8 cellular contexts compared by ENCODE assay signal in genomic region chr12:2813573-2814185, GRCh38. TPM values are rescaled to one million over a fixed set of nuclear protein-coding genes. Genes with fewer than 3 reads are reported as not detected.
A peak's percentile ranks its signal among the peaks of the same experiment; 100 is the strongest.
DNase-seq lines count a peak whose midpoint lies in the region; ATAC-seq and TF ChIP-seq lines count a peak whose summit lies in the region.

No MANE protein-coding gene starts in this region.

- peak; percentile 77 for DNase-seq in DMS114 treated with DMSO at 0.1 percent for 48 hours (lab: John Stamatoyannopoulos, UW; ENCODE audit: unreplicated experiment)
- DNase-seq in NCI-H128 (lab: John Stamatoyannopoulos, UW; ENCODE audit: unreplicated experiment) = peak; percentile 21
- peak; percentile 13 for DNase-seq in T-helper 22 cell (ENCODE audit: low read depth)
- DNase-seq in choroid plexus epithelial cell (ENCODE audit: low read depth) = peak; percentile 85
- DNase-seq in left colon = peak; percentile 58 to 60
- DNase-seq in stimulated activated CD4-positive, alpha-beta T cell treated with anti-CD3 and anti-CD28 coated beads, Interleukin-4, amount 100 ng/mL, for 48 hours (ENCODE audit: low read depth in 2 of 2) = peak; percentile 30 to 48
- DNase-seq in mesenteric fat pad (ENCODE audit: low spot score) = no peak

- ATAC-seq in GM21786 (IDR thresholded peaks at IDR 0.05; ENCODE audit: unreplicated experiment) (peak; percentile 33), left colon (peak; percentile 52)

- TF ChIP-seq CTCF in choroid plexus epithelial cell (conservative IDR thresholded peaks at IDR 0.05; ENCODE audit: low read depth, low read length) = peak; percentile 82

- H3K4me3 ChIP-seq in choroid plexus epithelial cell (ENCODE audit: low read depth, low read length) = peak overlapping the region; percentile 98

- intact Hi-C loops in left colon (cut with DNase I, micrococcal nuclease) = no loop called here

RNA-seq across cellular contexts. Expression of gene ITFG2, which starts 1.2 kb away (rescaled TPM):
- total RNA-seq in left colon (10 to 100 TPM; 31.3 to 31.8 TPM), mesenteric fat pad (23.4 TPM)

RNA-seq across cellular contexts. Expression of gene FKBP4, which starts 18.9 kb away (rescaled TPM):
- total RNA-seq in left colon (10 to 100 TPM; 66.3 to 67.9 TPM), mesenteric fat pad (51.3 TPM)

RNA-seq across cellular contexts. Expression of gene NRIP2, which starts 21.2 kb away (rescaled TPM):
- 1 to 10 TPM; 1.2 to 1.8 TPM for total RNA-seq in left colon
- 1.3 TPM for total RNA-seq in mesenteric fat pad

RNA-seq across cellular contexts. Expression of gene TEX52, which starts 43.2 kb away (rescaled TPM):
- total RNA-seq in left colon (not detected), mesenteric fat pad (not detected)
